21 cellular contexts compared by ENCODE assay signal in the genomic region with DNA sequence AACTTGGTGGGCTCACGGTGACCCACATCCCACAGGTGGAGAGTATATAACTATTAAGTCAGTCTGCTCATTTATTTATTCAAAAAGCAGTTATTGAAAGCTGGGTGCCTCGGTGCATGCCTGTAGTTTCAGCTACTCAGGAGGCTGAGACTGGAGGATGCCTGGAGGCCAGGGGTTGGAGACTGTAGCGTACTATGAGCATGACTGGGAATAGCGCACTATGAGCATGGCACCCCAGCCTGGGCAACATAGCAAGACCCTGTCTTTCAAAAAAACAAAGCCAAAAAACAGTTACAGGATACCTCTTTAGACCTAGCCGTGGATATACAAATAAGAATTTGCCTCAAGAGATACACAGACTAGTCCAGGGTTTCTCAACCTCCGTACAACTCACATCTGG.
A peak's percentile ranks its signal among the peaks of the same experiment; 100 is the strongest.
DNase-seq lines count a peak whose midpoint lies in the region; ATAC-seq and TF ChIP-seq lines count a peak whose summit lies in the region.
"Had no signal": no experiment of that assay in that cellular context is flagged by ENCODE, and none has a peak within 500 bp of the region (broad histone marks: within the 10 kb centered on the region; RNA-seq: fewer than 3 reads in every experiment).

No MANE protein-coding gene starts in this region.

- H3K27me3 Mint-ChIP-seq in T-helper 17 cell (no peaks in the 10 kb centered on the region), glutamatergic neuron (ENCODE audit: unreplicated experiment) (peaks cover 5% of the 10 kb centered on the region)
- H3K27me3 Mint-ChIP-seq: CD4-positive, alpha-beta memory T cell had no signal

- no peak for TF ChIP-seq POLR2A in stomach (IDR thresholded peaks at IDR 0.05)

- H3K9ac ChIP-seq in colonic mucosa (ENCODE audit: low read depth in 2 of 2, low read length in 2 of 2) = no peak overlapping the region

- intact Hi-C loops in colonic mucosa (cut with DNase I) (no loop called here), stomach (cut with DNase I; ENCODE audit: low total_unique reads) (no loop called here)

- H3K36me3 ChIP-seq in colonic mucosa (no peaks in the 10 kb centered on the region), stomach (no peaks in the 10 kb centered on the region)
- H3K36me3 ChIP-seq: BE2C had no signal

- peaks cover 8% of the 10 kb centered on the region for H3K4me1 Mint-ChIP-seq in T-helper 17 cell
- H3K4me1 Mint-ChIP-seq in glutamatergic neuron (ENCODE audit: low read depth, unreplicated experiment) = peaks cover 13% of the 10 kb centered on the region

- H3K36me3 Mint-ChIP-seq in T-helper 17 cell (ENCODE audit: low read depth) = no peaks in the 10 kb centered on the region
- H3K36me3 Mint-ChIP-seq in glutamatergic neuron (ENCODE audit: unreplicated experiment) = peaks cover 6% of the 10 kb centered on the region
- H3K36me3 Mint-ChIP-seq: CD4-positive, alpha-beta memory T cell had no signal

- no peak overlapping the region for H3K4me3 Mint-ChIP-seq in T-helper 17 cell
- no peak overlapping the region for H3K4me3 Mint-ChIP-seq in glutamatergic neuron (ENCODE audit: unreplicated experiment)
- H3K4me3 Mint-ChIP-seq: CD4-positive, alpha-beta memory T cell had no signal

- H3K27ac ChIP-seq in colonic mucosa (peak overlapping the region; percentile 56), stomach (peak overlapping the region in 4 of 5 donors; percentile 77 to 91 (median 82))
- H3K27ac ChIP-seq: HL-60, RWPE1 had no signal

- H3K27ac Mint-ChIP-seq in T-helper 17 cell (peak overlapping the region; percentile 1), glutamatergic neuron (ENCODE audit: unreplicated experiment) (no peak overlapping the region)

- H3K9me3 Mint-ChIP-seq in glutamatergic neuron (ENCODE audit: unreplicated experiment) = no peaks in the 10 kb centered on the region

- no peak for ATAC-seq in T-helper 17 cell

- H3K27me3 ChIP-seq in colonic mucosa (no peaks in the 10 kb centered on the region), stomach (no peaks in the 10 kb centered on the region)
- H3K27me3 ChIP-seq: BE2C had no signal

- no peaks in the 10 kb centered on the region for H3K9me3 ChIP-seq in T-helper 17 cell (ENCODE audit: control insufficient read depth, low read length, poor library complexity, severe bottlenecking)
- H3K9me3 ChIP-seq in colonic mucosa = no peaks in the 10 kb centered on the region
- no peaks in the 10 kb centered on the region for H3K9me3 ChIP-seq in stomach
- H3K9me3 ChIP-seq: BE2C had no signal

- WGBS in stomach, 5 donors = 88 to 99% (median 94%) methylated on average over 6 of the region's 6 CpGs

- H3K4me1 ChIP-seq in colonic mucosa (no peaks in the 10 kb centered on the region), stomach (peaks cover 20 to 61% (median 34%) of the 10 kb centered on the region in 4 donors)

- in situ Hi-C loops in GM13977 (cut with MboI; ENCODE audit: low pct_unique_long_range_greater_than_20kb, low sequenced_read_pairs, unreplicated experiment) = no loop called here

- TF ChIP-seq EP300 in stomach (IDR thresholded peaks at IDR 0.05) = no peak

- DNase-seq in T-helper 17 cell = no peak
- peak; percentile 11 for DNase-seq in colonic mucosa
- DNase-seq in mesenteric fat pad (ENCODE audit: low spot score) = peak; percentile 20
- DNase-seq in stomach = no peak
- DNase-seq in superior temporal gyrus (ENCODE audit: extremely low spot score) = no peak
- no peak for DNase-seq in glutamatergic neuron
- no peak for DNase-seq in activated CD4-positive, alpha-beta T cell treated with anti-CD3 and anti-CD28 coated beads for 1 hour
- DNase-seq in GM13977 (ENCODE audit: low spot score) = no peak
- DNase-seq: BE2C; CD4-positive, alpha-beta memory T cell; DND-41; GDM1; GOT3; KBM-7; NCI-H146; NCI-H2107; NCI-H345; NCI-H526 treated with DMSO at 0.1 percent for 48 hours; OCI-M1 had no signal

- TF ChIP-seq CTCF in colonic mucosa (IDR thresholded peaks at IDR 0.05) (no peak), stomach (IDR thresholded peaks at IDR 0.05) (no peak), glutamatergic neuron (IDR thresholded peaks at IDR 0.05; ENCODE audit: partially characterized antibody, unreplicated experiment) (no peak), GM13977 (IDR thresholded peaks at IDR 0.05; ENCODE audit: extremely low read depth, insufficient read depth, missing control alignments) (no peak)

- H3K4me3 ChIP-seq in colonic mucosa (no peak overlapping the region), stomach (no peak overlapping the region)

Comparison
In these comparisons a context has a peak if more than half of its experiments do, and no peak if none do; other contexts are left out.
1. DNase-seq: peak in colonic mucosa (single experiment) and mesenteric fat pad (single experiment); none in T-helper 17 cell (0 of 3), stomach (single experiment), superior temporal gyrus (single experiment), glutamatergic neuron (single experiment), activated CD4-positive, alpha-beta T cell treated with anti-CD3 and anti-CD28 coated beads for 1 hour (single experiment) and GM13977 (single experiment).